Comparison of ENCODE assay signal across 12 cellular contexts in the genomic region with DNA sequence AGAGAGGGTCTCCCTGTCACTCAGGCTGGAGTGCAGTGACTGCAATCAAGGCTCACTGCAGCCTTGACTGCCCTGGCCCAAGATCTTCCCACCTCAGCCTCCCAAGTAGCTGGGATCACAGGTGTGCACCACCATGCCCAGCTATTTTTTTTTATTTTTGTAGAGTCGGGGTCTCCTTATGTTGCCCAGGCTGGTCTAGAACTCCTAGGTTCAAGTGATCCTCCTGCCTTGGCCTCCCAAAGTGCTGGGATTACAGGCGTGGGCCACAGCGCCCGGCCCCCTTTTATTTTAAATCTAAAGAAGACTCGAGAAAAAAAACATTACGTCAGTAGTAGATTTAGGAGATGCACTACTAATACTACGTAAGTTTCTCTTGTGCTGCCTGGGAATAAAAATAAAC. TPM values are rescaled to one million over a fixed set of nuclear protein-coding genes. Genes with fewer than 3 reads are reported as not detected.
DNase-seq lines count a peak whose midpoint lies in the region; ATAC-seq and TF ChIP-seq lines count a peak whose summit lies in the region.
"Had no signal": no experiment of that assay in that cellular context is flagged by ENCODE, and none has a peak within 500 bp of the region (broad histone marks: within the 10 kb centered on the region; RNA-seq: fewer than 3 reads in every experiment).

No MANE protein-coding gene starts in this region.

- H3K4me1 Mint-ChIP-seq in activated T-cell treated with anti-CD3 and anti-CD28 coated beads, Interleukin-2, amount 50 U/mL, for 4 hours (ENCODE audit: low read depth), result peaks cover 17% of the 10 kb centered on the region

- TF ChIP-seq EP300 in suprapubic skin (IDR thresholded peaks at IDR 0.05), result no peak

- H3K27me3 Mint-ChIP-seq in activated T-cell treated with anti-CD3 and anti-CD28 coated beads, Interleukin-2, amount 50 U/mL, for 4 hours (ENCODE audit: low read depth), result peaks cover 6% of the 10 kb centered on the region

- TF ChIP-seq CTCF in suprapubic skin (IDR thresholded peaks at IDR 0.05) (no peak), GM13977 (IDR thresholded peaks at IDR 0.05; ENCODE audit: extremely low read depth, insufficient read depth, missing control alignments) (no peak)

- H3K9me3 Mint-ChIP-seq in activated T-cell treated with anti-CD3 and anti-CD28 coated beads, Interleukin-2, amount 50 U/mL, for 4 hours, result no peaks in the 10 kb centered on the region
- H3K9me3 Mint-ChIP-seq in activated naive CD4-positive, alpha-beta T cell treated with anti-CD3 and anti-CD28 coated beads, Interleukin-2, amount 50 U/mL, for 72 hours, result no peaks in the 10 kb centered on the region

- no peak for DNase-seq in activated T-cell treated with anti-CD3 and anti-CD28 coated beads, Interleukin-2, amount 50 U/mL, for 4 hours
- no peak for DNase-seq in activated T-cell treated with anti-CD3 and anti-CD28 coated beads for 4 hours
- DNase-seq in activated naive CD4-positive, alpha-beta T cell treated with anti-CD3 and anti-CD28 coated beads, Interleukin-2, amount 50 U/mL, for 72 hours (ENCODE audit: low spot score in 2 of 2), result no peak
- DNase-seq in suprapubic skin (ENCODE audit: low spot score in 2 of 2), result peak; percentile 45 to 55
- no peak for DNase-seq in effector memory CD4-positive, alpha-beta T cell
- no peak for DNase-seq in GM13977 (ENCODE audit: low spot score)
- DNase-seq: activated CD4-positive, CD25-positive, alpha-beta regulatory T cell; effector CD8-positive, alpha-beta T cell had no signal

- TF ChIP-seq POLR2A in suprapubic skin (IDR thresholded peaks at IDR 0.05), result no peak

- H3K4me3 ChIP-seq in mesodermal cell (ENCODE audit: extremely low read depth, insufficient read depth, low read length, poor library complexity, severe bottlenecking) (no peak overlapping the region), suprapubic skin (no peak overlapping the region)
- H3K4me3 ChIP-seq in effector memory CD4-positive, alpha-beta T cell (ENCODE audit: insufficient read depth, low read depth, low read length, poor library complexity, severe bottlenecking), result no peak overlapping the region
- H3K4me3 ChIP-seq: HAP-1, SK-N-MC had no signal

- in situ Hi-C loops in GM13977 (cut with MboI; ENCODE audit: low pct_unique_long_range_greater_than_20kb, low sequenced_read_pairs, unreplicated experiment), result no loop called here

- peak overlapping the region; percentile 100 for H3K27ac ChIP-seq in mesodermal cell (ENCODE audit: low read depth, low read length, severe bottlenecking)
- H3K27ac ChIP-seq in suprapubic skin, result no peak overlapping the region
- no peak overlapping the region for H3K27ac ChIP-seq in effector memory CD4-positive, alpha-beta T cell (ENCODE audit: insufficient read depth, low read length, poor library complexity, severe bottlenecking)

- H3K36me3 Mint-ChIP-seq in activated T-cell treated with anti-CD3 and anti-CD28 coated beads, Interleukin-2, amount 50 U/mL, for 4 hours (ENCODE audit: insufficient read depth), result no peaks in the 10 kb centered on the region
- H3K36me3 Mint-ChIP-seq in activated naive CD4-positive, alpha-beta T cell treated with anti-CD3 and anti-CD28 coated beads, Interleukin-2, amount 50 U/mL, for 72 hours, result no peaks in the 10 kb centered on the region

- H3K27me3 ChIP-seq in suprapubic skin, result no peaks in the 10 kb centered on the region
- H3K27me3 ChIP-seq in effector memory CD4-positive, alpha-beta T cell (replicated peaks; ENCODE audit: control insufficient read depth, insufficient read depth, low read length, poor library complexity, severe bottlenecking), result no peaks in the 10 kb centered on the region

- peak overlapping the region; percentile 4 for H3K4me3 Mint-ChIP-seq in activated T-cell treated with anti-CD3 and anti-CD28 coated beads, Interleukin-2, amount 50 U/mL, for 4 hours

- H3K27ac Mint-ChIP-seq in activated naive CD4-positive, alpha-beta T cell treated with anti-CD3 and anti-CD28 coated beads, Interleukin-2, amount 50 U/mL, for 72 hours, result peak overlapping the region; percentile 92 to 96

- 92 to 100% methylated on average over 1 to 2 of the region's 7 CpGs for WGBS in mesodermal cell (ENCODE audit: insufficient coverage in 2 of 2), 2 experiments
- 95% methylated on average over 7 of the region's 7 CpGs for WGBS in suprapubic skin

- no peaks in the 10 kb centered on the region for H3K9me3 ChIP-seq in mesodermal cell (ENCODE audit: control insufficient read depth, low read length)
- no peaks in the 10 kb centered on the region for H3K9me3 ChIP-seq in suprapubic skin
- H3K9me3 ChIP-seq in effector memory CD4-positive, alpha-beta T cell (ENCODE audit: control insufficient read depth, low read length), result no peaks in the 10 kb centered on the region
- H3K9me3 ChIP-seq: HAP-1 had no signal

- peaks cover 15% of the 10 kb centered on the region for H3K4me1 ChIP-seq in mesodermal cell (ENCODE audit: control insufficient read depth, insufficient read depth, low read length, poor library complexity, severe bottlenecking)
- H3K4me1 ChIP-seq in suprapubic skin, result peaks cover 36% of the 10 kb centered on the region
- peaks cover 20% of the 10 kb centered on the region for H3K4me1 ChIP-seq in effector memory CD4-positive, alpha-beta T cell (ENCODE audit: control insufficient read depth, insufficient read depth, low read length, poor library complexity, severe bottlenecking)

- H3K36me3 ChIP-seq in mesodermal cell (ENCODE audit: control insufficient read depth, insufficient read depth, low read length), result no peaks in the 10 kb centered on the region
- no peaks in the 10 kb centered on the region for H3K36me3 ChIP-seq in suprapubic skin
- H3K36me3 ChIP-seq in effector memory CD4-positive, alpha-beta T cell (ENCODE audit: control insufficient read depth, insufficient read depth, low read length), result no peaks in the 10 kb centered on the region
- H3K36me3 ChIP-seq: HAP-1 had no signal

- no peak for ATAC-seq in activated T-cell treated with anti-CD3 and anti-CD28 coated beads, Interleukin-2, amount 50 U/mL, for 4 hours
- no peak for ATAC-seq in activated naive CD4-positive, alpha-beta T cell treated with anti-CD3 and anti-CD28 coated beads, Interleukin-2, amount 50 U/mL, for 72 hours
- ATAC-seq in GM21381 (IDR thresholded peaks at IDR 0.05; ENCODE audit: unreplicated experiment), result no peak

RNA-seq across cellular contexts. Expression of gene FOS, which starts 14.3 kb away (rescaled TPM):
- total RNA-seq in activated T-cell treated with anti-CD3 and anti-CD28 coated beads, Interleukin-2, amount 50 U/mL, for 4 hours, result 10 to 100 TPM; 16.8 to 19.5 (median 18.1) TPM
- 10 to 100 TPM; 55.8 to 65.9 TPM for total RNA-seq in activated naive CD4-positive, alpha-beta T cell treated with anti-CD3 and anti-CD28 coated beads, Interleukin-2, amount 50 U/mL, for 72 hours
- 20.6 TPM for polyA plus RNA-seq in mesodermal cell (2013, experiment 1 of 2)
- polyA plus RNA-seq in mesodermal cell (2013, experiment 2 of 2), result 26.8 TPM
- total RNA-seq in suprapubic skin, result 1,000 to 10,000 TPM; 2,120 to 3,987 (median 3,212) TPM

Comparison
In these comparisons a context has a peak if more than half of its experiments do, and no peak if none do; other contexts are left out.
1. DNase-seq: peak in suprapubic skin (2 of 2); none in activated T-cell treated with anti-CD3 and anti-CD28 coated beads, Interleukin-2, amount 50 U/mL, for 4 hours (single experiment), activated T-cell treated with anti-CD3 and anti-CD28 coated beads for 4 hours (single experiment), activated naive CD4-positive, alpha-beta T cell treated with anti-CD3 and anti-CD28 coated beads, Interleukin-2, amount 50 U/mL, for 72 hours (0 of 2), effector memory CD4-positive, alpha-beta T cell (0 of 3) and GM13977 (single experiment).
2. RNA of gene FOS, which starts 14.3 kb away (total RNA-seq): 2,120 to 3,987 TPM in suprapubic skin; 55.8 to 65.9 TPM in activated naive CD4-positive, alpha-beta T cell treated with anti-CD3 and anti-CD28 coated beads, Interleukin-2, amount 50 U/mL, for 72 hours and 16.8 to 19.5 TPM in activated T-cell treated with anti-CD3 and anti-CD28 coated beads, Interleukin-2, amount 50 U/mL, for 4 hours; every median in the first group is over 10 times any median in the second.